Comparison of ENCODE assay signal across 1 cellular context in the genomic region with DNA sequence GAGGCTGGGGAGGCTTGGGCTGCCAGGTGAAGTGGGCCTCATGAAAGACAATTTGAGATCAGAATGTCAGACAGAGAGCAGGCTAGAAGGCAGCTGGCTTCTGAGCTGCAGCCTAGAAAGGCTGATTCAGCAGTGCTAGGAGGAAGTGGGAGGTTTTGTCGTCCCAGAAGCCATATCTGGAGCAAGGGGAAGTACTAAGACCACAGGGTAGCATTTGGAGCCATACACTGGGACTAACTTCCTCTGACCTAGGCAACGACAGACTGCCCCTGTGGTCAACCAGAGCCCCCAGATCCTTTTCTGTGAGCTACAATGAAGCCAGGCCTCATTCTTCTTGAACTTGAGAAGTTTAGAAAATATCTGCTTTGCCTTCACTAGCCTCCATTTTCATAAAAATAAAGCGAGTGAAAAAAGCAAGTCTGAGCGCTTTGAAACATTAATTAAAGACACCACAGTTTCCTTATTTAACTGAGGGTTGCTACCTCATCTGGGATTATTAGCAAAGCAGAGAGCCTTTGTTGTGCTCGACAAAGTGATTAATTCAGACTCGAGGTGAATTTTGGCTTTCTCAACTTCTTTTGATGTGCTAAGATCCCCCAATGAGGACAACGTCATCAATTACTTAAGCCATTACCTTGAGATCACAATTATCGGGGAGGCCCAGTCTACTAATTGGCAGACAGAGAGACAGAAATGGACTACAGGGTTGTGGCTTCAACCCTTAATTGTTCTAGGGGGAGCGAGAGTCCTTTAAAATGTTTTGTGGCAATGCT.
TF ChIP-seq lines count a peak whose summit lies in the region.

No MANE protein-coding gene starts in this region.

TF ChIP-seq in GM12878, 131 proteins besides CTCF, POLR2A, EP300 and RAD21 (continued from another document and continues in another):
- TF ChIP-seq, protein P1, sequence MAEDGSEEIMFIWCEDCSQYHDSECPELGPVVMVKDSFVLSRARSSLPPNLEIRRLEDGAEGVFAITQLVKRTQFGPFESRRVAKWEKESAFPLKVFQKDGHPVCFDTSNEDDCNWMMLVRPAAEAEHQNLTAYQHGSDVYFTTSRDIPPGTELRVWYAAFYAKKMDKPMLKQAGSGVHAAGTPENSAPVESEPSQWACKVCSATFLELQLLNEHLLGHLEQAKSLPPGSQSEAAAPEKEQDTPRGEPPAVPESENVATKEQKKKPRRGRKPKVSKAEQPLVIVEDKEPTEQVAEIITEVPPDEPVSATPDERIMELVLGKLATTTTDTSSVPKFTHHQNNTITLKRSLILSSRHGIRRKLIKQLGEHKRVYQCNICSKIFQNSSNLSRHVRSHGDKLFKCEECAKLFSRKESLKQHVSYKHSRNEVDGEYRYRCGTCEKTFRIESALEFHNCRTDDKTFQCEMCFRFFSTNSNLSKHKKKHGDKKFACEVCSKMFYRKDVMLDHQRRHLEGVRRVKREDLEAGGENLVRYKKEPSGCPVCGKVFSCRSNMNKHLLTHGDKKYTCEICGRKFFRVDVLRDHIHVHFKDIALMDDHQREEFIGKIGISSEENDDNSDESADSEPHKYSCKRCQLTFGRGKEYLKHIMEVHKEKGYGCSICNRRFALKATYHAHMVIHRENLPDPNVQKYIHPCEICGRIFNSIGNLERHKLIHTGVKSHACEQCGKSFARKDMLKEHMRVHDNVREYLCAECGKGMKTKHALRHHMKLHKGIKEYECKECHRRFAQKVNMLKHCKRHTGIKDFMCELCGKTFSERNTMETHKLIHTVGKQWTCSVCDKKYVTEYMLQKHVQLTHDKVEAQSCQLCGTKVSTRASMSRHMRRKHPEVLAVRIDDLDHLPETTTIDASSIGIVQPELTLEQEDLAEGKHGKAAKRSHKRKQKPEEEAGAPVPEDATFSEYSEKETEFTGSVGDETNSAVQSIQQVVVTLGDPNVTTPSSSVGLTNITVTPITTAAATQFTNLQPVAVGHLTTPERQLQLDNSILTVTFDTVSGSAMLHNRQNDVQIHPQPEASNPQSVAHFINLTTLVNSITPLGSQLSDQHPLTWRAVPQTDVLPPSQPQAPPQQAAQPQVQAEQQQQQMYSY (CRISPR knock-in tag; IDR thresholded peaks at IDR 0.05): no peak
- TF ChIP-seq TCF12 (IDR thresholded peaks at IDR 0.05; ENCODE audit: low read depth, low read length) (peak; percentile 67; the same call in 1 of the 2 replicates), ETV6 (conservative IDR thresholded peaks at IDR 0.05 in 1 of 2, IDR thresholded peaks at IDR 0.05 in 1 of 2; ENCODE audit: borderline replicate concordance in 1 of 2, low read depth in 1 of 2) (peak in 1 of 2 experiments; percentile 52; a peak in 1 of 4 replicates), KLF5 (IDR thresholded peaks at IDR 0.05; ENCODE audit: partially characterized antibody) (peak; percentile 26), SUZ12 (IDR thresholded peaks at IDR 0.05; ENCODE audit: unreplicated experiment) (no peak), EZH2 (IDR thresholded peaks at IDR 0.05; ENCODE audit: borderline replicate concordance, control insufficient read depth, low read depth, low read length) (no peak), NFXL1 (IDR thresholded peaks at IDR 0.05; ENCODE audit: borderline replicate concordance) (no peak), PAX5 (IDR thresholded peaks at IDR 0.05; ENCODE audit: borderline replicate concordance, low read depth, low read length) (0 out of 2 replicates have a peak, but pooled peaks have one; percentile 46), IKZF2 (IDR thresholded peaks at IDR 0.05) (peak; percentile 70 to 74), NR2F1 (conservative IDR thresholded peaks at IDR 0.05) (peak; percentile 51), SMAD5 (IDR thresholded peaks at IDR 0.05; ENCODE audit: low read depth) (no peak), BCL11A (IDR thresholded peaks at IDR 0.05; ENCODE audit: low read depth, low read length) (no peak; the same call in 1 of the 2 replicates), CREB1 (IDR thresholded peaks at IDR 0.05; ENCODE audit: low read depth) (0 out of 2 replicates have a peak, but pooled peaks have one; percentile 39), ZSCAN29 (IDR thresholded peaks at IDR 0.05) (no peak), FOXK2 (IDR thresholded peaks at IDR 0.05) (no peak), NFIC (IDR thresholded peaks at IDR 0.05; ENCODE audit: low read depth, low read length) (no peak), NR2C2 (IDR thresholded peaks at IDR 0.05; ENCODE audit: borderline replicate concordance, control insufficient read depth, insufficient read length, low read depth) (no peak), MEF2A (IDR thresholded peaks at IDR 0.05; ENCODE audit: insufficient read depth, low read depth, low read length) (no peak), EGR1 (IDR thresholded peaks at IDR 0.05; ENCODE audit: borderline replicate concordance in 1 of 2, low read depth in 2 of 2, low read length in 2 of 2) (no peak), GABPA (IDR thresholded peaks at IDR 0.05; ENCODE audit: low read depth) (0 out of 2 replicates have a peak, but pooled peaks have one; percentile 26), DPF2 (IDR thresholded peaks at IDR 0.05) (peak; percentile 33; the same call in 1 of the 2 replicates), SREBF2 (IDR thresholded peaks at IDR 0.05; ENCODE audit: low read length) (no peak), ZNF24 (IDR thresholded peaks at IDR 0.05) (no peak), FOS (IDR thresholded peaks at IDR 0.05; ENCODE audit: borderline replicate concordance, extremely low read depth, insufficient read length) (no peak), IRF4 (IDR thresholded peaks at IDR 0.05; ENCODE audit: low read depth, low read length) (peak; percentile 74; the same call in 1 of the 2 replicates), CBX5 (IDR thresholded peaks at IDR 0.05; ENCODE audit: low read depth) (0 out of 2 replicates have a peak, but pooled peaks have one; percentile 54), CBFB (IDR thresholded peaks at IDR 0.05; ENCODE audit: low read depth) (0 out of 2 replicates have a peak, but pooled peaks have one; percentile 26), SRF (IDR thresholded peaks at IDR 0.05; ENCODE audit: low read depth in 2 of 2, low read length in 2 of 2) (peak; percentile 34 to 85; a peak in 2 of 4 replicates), IKZF1 (conservative IDR thresholded peaks at IDR 0.05) (peak; percentile 84), HDGF (IDR thresholded peaks at IDR 0.05) (peak; percentile 7), RUNX3 (IDR thresholded peaks at IDR 0.05; ENCODE audit: low read length) (peak; percentile 93), GATAD2B (conservative IDR thresholded peaks at IDR 0.05; ENCODE audit: low read depth) (0 out of 2 replicates have a peak, but pooled peaks have one; percentile 28), POU2F2 (IDR thresholded peaks at IDR 0.05; ENCODE audit: borderline replicate concordance, low read depth, low read length) (0 out of 3 replicates have a peak, but pooled peaks have one; percentile 20), ZZZ3 (IDR thresholded peaks at IDR 0.05; ENCODE audit: control insufficient read depth, insufficient read length, low read depth) (no peak), EED (IDR thresholded peaks at IDR 0.05; ENCODE audit: low read depth) (peak; percentile 87), NBN (IDR thresholded peaks at IDR 0.05) (peak; percentile 34; the same call in 1 of the 2 replicates), YY1 (IDR thresholded peaks at IDR 0.05; ENCODE audit: low read depth, low read length) (peak; percentile 71), SPI1 (IDR thresholded peaks at IDR 0.05; ENCODE audit: borderline replicate concordance, insufficient read depth, low read depth, low read length) (peak; percentile 93), LARP7 (IDR thresholded peaks at IDR 0.05) (0 out of 2 replicates have a peak, but pooled peaks have one; percentile 39), ZNF274 (IDR thresholded peaks at IDR 0.05; ENCODE audit: insufficient read depth, insufficient read length) (no peak), JUND (IDR thresholded peaks at IDR 0.05; ENCODE audit: low read depth, low read length) (no peak)
- TF ChIP-seq, protein P2, sequence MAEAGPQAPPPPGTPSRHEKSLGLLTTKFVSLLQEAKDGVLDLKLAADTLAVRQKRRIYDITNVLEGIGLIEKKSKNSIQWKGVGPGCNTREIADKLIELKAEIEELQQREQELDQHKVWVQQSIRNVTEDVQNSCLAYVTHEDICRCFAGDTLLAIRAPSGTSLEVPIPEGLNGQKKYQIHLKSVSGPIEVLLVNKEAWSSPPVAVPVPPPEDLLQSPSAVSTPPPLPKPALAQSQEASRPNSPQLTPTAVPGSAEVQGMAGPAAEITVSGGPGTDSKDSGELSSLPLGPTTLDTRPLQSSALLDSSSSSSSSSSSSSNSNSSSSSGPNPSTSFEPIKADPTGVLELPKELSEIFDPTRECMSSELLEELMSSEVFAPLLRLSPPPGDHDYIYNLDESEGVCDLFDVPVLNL (IDR thresholded peaks at IDR 0.05; ENCODE audit: low read depth, low read length): no peak
- TF ChIP-seq, protein P3, sequence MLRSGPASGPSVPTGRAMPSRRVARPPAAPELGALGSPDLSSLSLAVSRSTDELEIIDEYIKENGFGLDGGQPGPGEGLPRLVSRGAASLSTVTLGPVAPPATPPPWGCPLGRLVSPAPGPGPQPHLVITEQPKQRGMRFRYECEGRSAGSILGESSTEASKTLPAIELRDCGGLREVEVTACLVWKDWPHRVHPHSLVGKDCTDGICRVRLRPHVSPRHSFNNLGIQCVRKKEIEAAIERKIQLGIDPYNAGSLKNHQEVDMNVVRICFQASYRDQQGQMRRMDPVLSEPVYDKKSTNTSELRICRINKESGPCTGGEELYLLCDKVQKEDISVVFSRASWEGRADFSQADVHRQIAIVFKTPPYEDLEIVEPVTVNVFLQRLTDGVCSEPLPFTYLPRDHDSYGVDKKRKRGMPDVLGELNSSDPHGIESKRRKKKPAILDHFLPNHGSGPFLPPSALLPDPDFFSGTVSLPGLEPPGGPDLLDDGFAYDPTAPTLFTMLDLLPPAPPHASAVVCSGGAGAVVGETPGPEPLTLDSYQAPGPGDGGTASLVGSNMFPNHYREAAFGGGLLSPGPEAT (IDR thresholded peaks at IDR 0.05; ENCODE audit: low read depth): 0 out of 2 replicates have a peak, but pooled peaks have one; percentile 28
- TF ChIP-seq, protein P4, sequence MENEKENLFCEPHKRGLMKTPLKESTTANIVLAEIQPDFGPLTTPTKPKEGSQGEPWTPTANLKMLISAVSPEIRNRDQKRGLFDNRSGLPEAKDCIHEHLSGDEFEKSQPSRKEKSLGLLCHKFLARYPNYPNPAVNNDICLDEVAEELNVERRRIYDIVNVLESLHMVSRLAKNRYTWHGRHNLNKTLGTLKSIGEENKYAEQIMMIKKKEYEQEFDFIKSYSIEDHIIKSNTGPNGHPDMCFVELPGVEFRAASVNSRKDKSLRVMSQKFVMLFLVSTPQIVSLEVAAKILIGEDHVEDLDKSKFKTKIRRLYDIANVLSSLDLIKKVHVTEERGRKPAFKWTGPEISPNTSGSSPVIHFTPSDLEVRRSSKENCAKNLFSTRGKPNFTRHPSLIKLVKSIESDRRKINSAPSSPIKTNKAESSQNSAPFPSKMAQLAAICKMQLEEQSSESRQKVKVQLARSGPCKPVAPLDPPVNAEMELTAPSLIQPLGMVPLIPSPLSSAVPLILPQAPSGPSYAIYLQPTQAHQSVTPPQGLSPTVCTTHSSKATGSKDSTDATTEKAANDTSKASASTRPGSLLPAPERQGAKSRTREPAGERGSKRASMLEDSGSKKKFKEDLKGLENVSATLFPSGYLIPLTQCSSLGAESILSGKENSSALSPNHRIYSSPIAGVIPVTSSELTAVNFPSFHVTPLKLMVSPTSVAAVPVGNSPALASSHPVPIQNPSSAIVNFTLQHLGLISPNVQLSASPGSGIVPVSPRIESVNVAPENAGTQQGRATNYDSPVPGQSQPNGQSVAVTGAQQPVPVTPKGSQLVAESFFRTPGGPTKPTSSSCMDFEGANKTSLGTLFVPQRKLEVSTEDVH (IDR thresholded peaks at IDR 0.05; ENCODE audit: low read depth, partially characterized antibody): no peak
- TF ChIP-seq, protein P5, sequence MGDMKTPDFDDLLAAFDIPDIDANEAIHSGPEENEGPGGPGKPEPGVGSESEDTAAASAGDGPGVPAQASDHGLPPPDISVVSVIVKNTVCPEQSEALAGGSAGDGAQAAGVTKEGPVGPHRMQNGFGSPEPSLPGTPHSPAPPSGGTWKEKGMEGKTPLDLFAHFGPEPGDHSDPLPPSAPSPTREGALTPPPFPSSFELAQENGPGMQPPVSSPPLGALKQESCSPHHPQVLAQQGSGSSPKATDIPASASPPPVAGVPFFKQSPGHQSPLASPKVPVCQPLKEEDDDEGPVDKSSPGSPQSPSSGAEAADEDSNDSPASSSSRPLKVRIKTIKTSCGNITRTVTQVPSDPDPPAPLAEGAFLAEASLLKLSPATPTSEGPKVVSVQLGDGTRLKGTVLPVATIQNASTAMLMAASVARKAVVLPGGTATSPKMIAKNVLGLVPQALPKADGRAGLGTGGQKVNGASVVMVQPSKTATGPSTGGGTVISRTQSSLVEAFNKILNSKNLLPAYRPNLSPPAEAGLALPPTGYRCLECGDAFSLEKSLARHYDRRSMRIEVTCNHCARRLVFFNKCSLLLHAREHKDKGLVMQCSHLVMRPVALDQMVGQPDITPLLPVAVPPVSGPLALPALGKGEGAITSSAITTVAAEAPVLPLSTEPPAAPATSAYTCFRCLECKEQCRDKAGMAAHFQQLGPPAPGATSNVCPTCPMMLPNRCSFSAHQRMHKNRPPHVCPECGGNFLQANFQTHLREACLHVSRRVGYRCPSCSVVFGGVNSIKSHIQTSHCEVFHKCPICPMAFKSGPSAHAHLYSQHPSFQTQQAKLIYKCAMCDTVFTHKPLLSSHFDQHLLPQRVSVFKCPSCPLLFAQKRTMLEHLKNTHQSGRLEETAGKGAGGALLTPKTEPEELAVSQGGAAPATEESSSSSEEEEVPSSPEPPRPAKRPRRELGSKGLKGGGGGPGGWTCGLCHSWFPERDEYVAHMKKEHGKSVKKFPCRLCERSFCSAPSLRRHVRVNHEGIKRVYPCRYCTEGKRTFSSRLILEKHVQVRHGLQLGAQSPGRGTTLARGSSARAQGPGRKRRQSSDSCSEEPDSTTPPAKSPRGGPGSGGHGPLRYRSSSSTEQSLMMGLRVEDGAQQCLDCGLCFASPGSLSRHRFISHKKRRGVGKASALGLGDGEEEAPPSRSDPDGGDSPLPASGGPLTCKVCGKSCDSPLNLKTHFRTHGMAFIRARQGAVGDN (IDR thresholded peaks at IDR 0.05): peak; percentile 59
- TF ChIP-seq, protein P6, sequence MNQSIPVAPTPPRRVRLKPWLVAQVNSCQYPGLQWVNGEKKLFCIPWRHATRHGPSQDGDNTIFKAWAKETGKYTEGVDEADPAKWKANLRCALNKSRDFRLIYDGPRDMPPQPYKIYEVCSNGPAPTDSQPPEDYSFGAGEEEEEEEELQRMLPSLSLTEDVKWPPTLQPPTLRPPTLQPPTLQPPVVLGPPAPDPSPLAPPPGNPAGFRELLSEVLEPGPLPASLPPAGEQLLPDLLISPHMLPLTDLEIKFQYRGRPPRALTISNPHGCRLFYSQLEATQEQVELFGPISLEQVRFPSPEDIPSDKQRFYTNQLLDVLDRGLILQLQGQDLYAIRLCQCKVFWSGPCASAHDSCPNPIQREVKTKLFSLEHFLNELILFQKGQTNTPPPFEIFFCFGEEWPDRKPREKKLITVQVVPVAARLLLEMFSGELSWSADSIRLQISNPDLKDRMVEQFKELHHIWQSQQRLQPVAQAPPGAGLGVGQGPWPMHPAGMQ (IDR thresholded peaks at IDR 0.05; ENCODE audit: borderline replicate concordance): no peak
- TF ChIP-seq, protein P7, sequence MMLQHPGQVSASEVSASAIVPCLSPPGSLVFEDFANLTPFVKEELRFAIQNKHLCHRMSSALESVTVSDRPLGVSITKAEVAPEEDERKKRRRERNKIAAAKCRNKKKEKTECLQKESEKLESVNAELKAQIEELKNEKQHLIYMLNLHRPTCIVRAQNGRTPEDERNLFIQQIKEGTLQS (IDR thresholded peaks at IDR 0.05; ENCODE audit: borderline replicate concordance, extremely low read depth, low read depth, low read length): no peak
